In genomic region chr1:15046487-15047165, GRCh38 we compare ENCODE assay signal across 8 cellular contexts.
DNase-seq lines count a peak whose midpoint lies in the region; ATAC-seq, FAIRE-seq and TF ChIP-seq lines count a peak whose summit lies in the region.

No MANE protein-coding gene starts in this region.

- TF ChIP-seq POLR2A in GM12891 (IDR thresholded peaks at IDR 0.05; ENCODE audit: low read depth, low read length), result no peak
- no peak for TF ChIP-seq POLR2A in esophagus muscularis mucosa (IDR thresholded peaks at IDR 0.05; ENCODE audit: low read depth)

- POLR2A ChIA-PET in naive thymus-derived CD8-positive, alpha-beta T cell (lab: Charles Lee), result no interaction called here

- intact Hi-C loops in esophagus muscularis mucosa (cut with DNase I), result loop anchor here (2.0 to 10.0 kb wide), 3 partner anchors 268 to 1082 kb away; no protein-coding TSS in a partner anchor

- FAIRE-seq in GM12891 (lab: Jason Lieb, UNC), result peak; percentile 38

- no peak overlapping the region for H3K4me3 ChIP-seq in esophagus muscularis mucosa

- no peak for ATAC-seq in naive thymus-derived CD8-positive, alpha-beta T cell
- no peak for ATAC-seq in stimulated activated naive CD8-positive, alpha-beta T cell treated with anti-CD3 and anti-CD28 coated beads, Interleukin-15, Interleukin-2, amounts not matched to agents 100 U/mL and 50 U/mL, for 24 hours
- no peak for ATAC-seq in HG03442 (IDR thresholded peaks at IDR 0.05; ENCODE audit: unreplicated experiment)

- H3K4me1 ChIP-seq in esophagus muscularis mucosa, result peaks cover 0 to 7% (median 2%) of the 10 kb centered on the region in 4 donors

- H3K27ac Mint-ChIP-seq in naive thymus-derived CD8-positive, alpha-beta T cell, result no peak overlapping the region

- no peaks in the 10 kb centered on the region for H3K27me3 ChIP-seq in esophagus muscularis mucosa

- peaks cover 0 to 4% (median 2%) of the 10 kb centered on the region in 4 donors for H3K36me3 ChIP-seq in esophagus muscularis mucosa

- H3K27ac ChIP-seq in esophagus muscularis mucosa (replicated peaks in 1 of 4), result no peak overlapping the region

- no peaks in the 10 kb centered on the region for H3K27me3 Mint-ChIP-seq in naive thymus-derived CD8-positive, alpha-beta T cell

- H3K9me3 Mint-ChIP-seq in naive thymus-derived CD8-positive, alpha-beta T cell, result no peaks in the 10 kb centered on the region

- DNase-seq in AG08396 (ENCODE audit: low spot score) (peak; percentile 96), GM12891 (ENCODE audit: insufficient read length, low spot score) (peak; percentile 87), NCI-H446 treated with DMSO at 0.1 percent for 48 hours (lab: John Stamatoyannopoulos, UW) (peak; percentile 54), activated T-cell treated with anti-CD3 and anti-CD28 coated beads for 4 hours (peak; percentile 38), esophagus muscularis mucosa (ENCODE audit: extremely low spot score) (no peak)
- peak; percentile 12 to 71 (median 41) for DNase-seq in naive thymus-derived CD8-positive, alpha-beta T cell
- peak; percentile 71 for DNase-seq in stimulated activated naive CD8-positive, alpha-beta T cell treated with anti-CD3 and anti-CD28 coated beads, Interleukin-15, Interleukin-2, amounts not matched to agents 100 U/mL and 50 U/mL, for 24 hours

- no peaks in the 10 kb centered on the region for H3K36me3 Mint-ChIP-seq in naive thymus-derived CD8-positive, alpha-beta T cell

- no peaks in the 10 kb centered on the region for H3K4me1 Mint-ChIP-seq in naive thymus-derived CD8-positive, alpha-beta T cell

- 38% methylated on average over 12 of the region's 14 CpGs for WGBS in esophagus muscularis mucosa

- TF ChIP-seq EP300 in esophagus muscularis mucosa (IDR thresholded peaks at IDR 0.05), result no peak

- H3K4me3 Mint-ChIP-seq in naive thymus-derived CD8-positive, alpha-beta T cell, result no peak overlapping the region

- H3K9me3 ChIP-seq in esophagus muscularis mucosa, result no peaks in the 10 kb centered on the region

- peak; percentile 82 to 94 (median 87) for TF ChIP-seq CTCF in esophagus muscularis mucosa (IDR thresholded peaks at IDR 0.05)

TF ChIP-seq in GM12891, 5 proteins besides CTCF, POLR2A, EP300 and RAD21:
- no peak for TF ChIP-seq SPI1 (IDR thresholded peaks at IDR 0.05; ENCODE audit: low read depth, low read length)
- no peak for TF ChIP-seq POU2F2 (IDR thresholded peaks at IDR 0.05; ENCODE audit: low read depth, low read length)
- no peak for TF ChIP-seq PAX5 (IDR thresholded peaks at IDR 0.05; ENCODE audit: insufficient read depth, low read length, severe bottlenecking)
- TF ChIP-seq TAF1 (IDR thresholded peaks at IDR 0.05; ENCODE audit: low read depth, low read length), result no peak
- TF ChIP-seq POLR2AphosphoS5 (IDR thresholded peaks at IDR 0.05; ENCODE audit: low read depth, low read length), result no peak
